Comparison of ENCODE assay signal across 27 cellular contexts in the genomic region with DNA sequence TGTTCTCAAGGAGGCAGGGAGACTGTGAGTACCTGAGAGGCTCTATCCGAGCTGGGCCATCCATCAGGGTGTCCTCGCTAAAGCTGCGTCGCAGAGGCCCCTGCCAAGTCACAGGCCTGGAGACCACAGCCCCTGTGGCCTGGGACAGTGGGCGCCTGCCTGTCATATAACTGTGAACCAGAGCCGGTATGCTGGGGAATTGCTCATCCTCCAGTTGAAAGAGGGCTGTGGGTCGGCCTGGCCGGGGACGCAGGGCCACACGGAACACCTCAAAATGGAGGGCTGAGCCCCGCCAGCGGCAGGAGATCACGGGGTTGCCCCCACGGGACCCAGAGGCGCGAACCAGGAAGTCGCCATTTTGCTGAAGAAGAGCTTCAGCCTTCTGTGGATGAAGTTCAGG. TPM values are rescaled to one million over a fixed set of nuclear protein-coding genes. Genes with fewer than 3 reads are reported as not detected.
"Had no signal": no experiment of that assay in that cellular context is flagged by ENCODE, and none has a peak within 500 bp of the region (broad histone marks: within the 10 kb centered on the region; RNA-seq: fewer than 3 reads in every experiment).

No MANE protein-coding gene starts in this region.

- H2AFZ ChIP-seq: PC-9 had no signal

- H3K4me2 ChIP-seq: KMS-11, PC-9 had no signal

- H3K27ac ChIP-seq: adrenal gland, body of pancreas, breast epithelium, KMS-11, PC-9 had no signal

- ATAC-seq: body of pancreas, WTC11 had no signal

- H3K9ac ChIP-seq: KMS-11 had no signal

- H3K27me3 ChIP-seq: adrenal gland, body of pancreas, breast epithelium had no signal

- DNase-seq: activated CD4-positive, alpha-beta T cell treated with anti-CD3 and anti-CD28 coated beads, Interleukin-2, amount 10 ng/mL, durations not matched to agents 7 days and 5 days; activated CD8-positive, alpha-beta T cell treated with anti-CD3 and anti-CD28 coated beads, Interleukin-2, amount 10 ng/mL, durations not matched to agents 7 days and 5 days; activated gamma-delta T cell; activated naive CD4-positive, alpha-beta T cell treated with Interleukin-2 at 50 U/mL for 16 hours; activated T-cell treated with anti-CD3 and anti-CD28 coated beads, Interleukin-2, amount 50 U/mL, for 24 hours; adrenal gland; body of pancreas; NCI-H1105; NCI-H1417 treated with DMSO at 0.1 percent for 48 hours; NCI-H1694; NCI-H2081 treated with DMSO at 0.1 percent for 48 hours; NCI-H345; NCI-H524 treated with DMSO at 0.1 percent for 48 hours; PC-9; Right ventricle myocardium superior had no signal

- H3K4me3 ChIP-seq: adrenal gland, body of pancreas, breast epithelium, PC-9 had no signal

- H3K4me3 Mint-ChIP-seq: activated CD4-positive, alpha-beta T cell treated with anti-CD3 and anti-CD28 coated beads for 36 hours; activated CD4-positive, alpha-beta T cell treated with anti-CD3 and anti-CD28 coated beads, Interleukin-2, amount 10 ng/mL, durations not matched to agents 7 days and 5 days; activated CD8-positive, alpha-beta T cell treated with anti-CD3 and anti-CD28 coated beads, Interleukin-2, amount 10 ng/mL, durations not matched to agents 7 days and 5 days; activated T-cell treated with anti-CD3 and anti-CD28 coated beads, Interleukin-2, amount 50 U/mL, for 24 hours; T-helper 1 cell treated with Interleukin-12 subunit alpha and Interleukin-12 subunit beta and Interleukin-4 antibody, amounts not matched to agents 30 μg/mL and 1 μg/mL, for 36 hours; T-helper 2 cell treated with Interferon-gamma antibody and Interleukin-4, amounts not matched to agents 5 μg/mL and 100 μg/mL, for 36 hours; WTC11 had no signal

- H3K9me3 Mint-ChIP-seq: activated CD4-positive, alpha-beta T cell treated with anti-CD3 and anti-CD28 coated beads, Interleukin-2, amount 10 ng/mL, durations not matched to agents 7 days and 5 days; activated naive CD4-positive, alpha-beta T cell treated with anti-CD3 and anti-CD28 coated beads, Interleukin-2, amount 50 U/mL, for 72 hours; activated T-cell treated with anti-CD3 and anti-CD28 coated beads, Interleukin-2, amount 50 U/mL, for 24 hours; activated T-helper 2 cell treated with anti-CD3 and anti-CD28 coated beads, Interferon-gamma antibody, Interleukin-2, Interleukin-4, amounts not matched to agents 10 μg/mL and 5 μg/mL and 100 μg/mL, durations not matched to agents 14 hours and 24 hours and 36 hours; T-helper 1 cell treated with Interleukin-12 subunit alpha and Interleukin-12 subunit beta and Interleukin-4 antibody, amounts not matched to agents 30 μg/mL and 1 μg/mL, for 36 hours; T-helper 2 cell treated with Interferon-gamma antibody and Interleukin-4, amounts not matched to agents 5 μg/mL and 100 μg/mL, for 36 hours had no signal

- H3K36me3 ChIP-seq: adrenal gland, breast epithelium had no signal

- H3K4me1 ChIP-seq: adrenal gland, breast epithelium had no signal

- H3K27ac Mint-ChIP-seq: activated CD4-positive, alpha-beta T cell treated with anti-CD3 and anti-CD28 coated beads for 36 hours; activated CD4-positive, alpha-beta T cell treated with anti-CD3 and anti-CD28 coated beads, Interleukin-2, amount 10 ng/mL, durations not matched to agents 7 days and 5 days; activated CD8-positive, alpha-beta T cell treated with anti-CD3 and anti-CD28 coated beads, Interleukin-2, amount 10 ng/mL, durations not matched to agents 7 days and 5 days; activated naive CD4-positive, alpha-beta T cell treated with anti-CD3 and anti-CD28 coated beads, Interleukin-2, amount 50 U/mL, for 72 hours; activated T-cell treated with anti-CD3 and anti-CD28 coated beads, Interleukin-2, amount 50 U/mL, for 24 hours; activated T-helper 2 cell treated with anti-CD3 and anti-CD28 coated beads, Interferon-gamma antibody, Interleukin-2, Interleukin-4, amounts not matched to agents 10 μg/mL and 5 μg/mL and 100 μg/mL, durations not matched to agents 14 hours and 24 hours and 36 hours; T-helper 1 cell treated with Interleukin-12 subunit alpha and Interleukin-12 subunit beta and Interleukin-4 antibody, amounts not matched to agents 30 μg/mL and 1 μg/mL, for 36 hours; T-helper 2 cell treated with Interferon-gamma antibody and Interleukin-4, amounts not matched to agents 5 μg/mL and 100 μg/mL, for 36 hours; WTC11 had no signal

- H3K27me3 Mint-ChIP-seq: activated CD4-positive, alpha-beta T cell treated with anti-CD3 and anti-CD28 coated beads for 36 hours; activated CD4-positive, alpha-beta T cell treated with anti-CD3 and anti-CD28 coated beads, Interleukin-2, amount 10 ng/mL, durations not matched to agents 7 days and 5 days; activated T-cell treated with anti-CD3 and anti-CD28 coated beads, Interleukin-2, amount 50 U/mL, for 24 hours had no signal

- FAIRE-seq: astrocyte, RCC 7860, TTC549 had no signal

- H3K9me3 ChIP-seq: adrenal gland, body of pancreas, breast epithelium had no signal

RNA-seq across cellular contexts. Expression of a gene that starts 6.6 kb away (rescaled TPM):
- total RNA-seq: M059J, Right ventricle myocardium superior had no signal

RNA-seq across cellular contexts. Expression of a gene that starts 11.9 kb away (rescaled TPM):
- total RNA-seq: astrocyte, M059J had no signal

RNA-seq across cellular contexts. Expression of a gene that starts 40.2 kb away (rescaled TPM):
- total RNA-seq: activated CD4-positive, alpha-beta T cell treated with anti-CD3 and anti-CD28 coated beads, Interleukin-2, amount 10 ng/mL, durations not matched to agents 7 days and 5 days had no signal
